In the genomic region with DNA sequence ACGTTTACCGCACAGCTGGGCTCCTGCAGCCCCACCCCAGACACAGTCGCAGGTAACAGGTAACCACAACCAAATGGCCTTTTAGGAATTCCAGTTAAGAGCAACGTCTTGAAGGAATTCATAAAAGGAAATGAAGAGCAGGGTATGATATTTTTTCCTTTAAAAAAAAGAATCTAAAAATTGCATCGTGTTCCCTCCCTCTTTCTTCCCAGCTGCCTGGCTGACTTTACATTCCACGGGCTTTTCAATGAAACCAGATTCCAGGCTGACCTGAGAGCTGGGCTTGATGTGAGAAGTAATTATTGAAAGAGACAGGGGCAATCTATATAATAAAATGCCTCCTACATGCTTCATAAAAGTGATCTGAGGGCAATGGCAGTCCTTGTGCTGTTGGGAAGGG, we compare ENCODE assay signal across 2 cellular contexts.
TF ChIP-seq lines count a peak whose summit lies in the region.

No MANE protein-coding gene starts in this region.

TF ChIP-seq in HEK293, 187 proteins besides CTCF, POLR2A, EP300 and RAD21:
- peak; percentile 55 for TF ChIP-seq SETDB1 (IDR thresholded peaks at IDR 0.05; ENCODE audit: insufficient read length, low read length)
- no peak for TF ChIP-seq ZNF433 (tag by site-specific recombination; IDR thresholded peaks at IDR 0.05; ENCODE audit: low read depth)
- no peak for TF ChIP-seq ZBTB26 (tag by site-specific recombination; optimal IDR thresholded peaks at IDR 0.05)

TF ChIP-seq in H1, 55 proteins besides CTCF, POLR2A, EP300 and RAD21:
- TF ChIP-seq E2F6 (IDR thresholded peaks at IDR 0.05) (0 out of 2 replicates have a peak, but pooled peaks have one; percentile 7), SIN3A (conservative IDR thresholded peaks at IDR 0.05 in 1 of 2, IDR thresholded peaks at IDR 0.05 in 1 of 2; ENCODE audit: low read depth in 1 of 2, low read length in 2 of 2) (no peak)
TF ChIP-seq in H1: peak in this region for 1.
